8 cellular contexts compared by ENCODE assay signal in genomic region chr16:15649311-15649710, GRCh38. TPM values are rescaled to one million over a fixed set of nuclear protein-coding genes. Genes with fewer than 3 reads are reported as not detected.
DNase-seq lines count a peak whose midpoint lies in the region; ATAC-seq and TF ChIP-seq lines count a peak whose summit lies in the region.
"Not testable (repeated sequence)": the region's sequence is repeated elsewhere in the genome, so short reads cannot be mapped to it uniquely, and the experiment has no call there.

No MANE protein-coding gene starts in this region.

- peak overlapping the region; percentile 54; the same call in 1 of the 2 replicates for H3K27ac ChIP-seq in VCaP
- H3K27ac ChIP-seq in ascending aorta: peak overlapping the region; percentile 44 to 83
- H3K27ac ChIP-seq in esophagus muscularis mucosa (replicated peaks in 1 of 4): peak overlapping the region; percentile 96 to 98 (median 97)
- H3K27ac ChIP-seq in right lobe of liver: peak overlapping the region in 1 of 3 donors; percentile 82
- H3K27ac ChIP-seq in temporal lobe (ENCODE audit: low read depth, low read length): peak overlapping the region; percentile 42

- WGBS in esophagus muscularis mucosa: 72% methylated on average over 17 of the region's 17 CpGs
- 57% methylated on average over 15 of the region's 17 CpGs for WGBS in right lobe of liver (ENCODE audit: insufficient coverage, low coverage, low lambda C conversion rate, missing lambda C conversion rate)

- H3K9me3 ChIP-seq in ascending aorta, esophagus muscularis mucosa, right lobe of liver: not testable (repeated sequence)

- H3K4me3 Mint-ChIP-seq in CD14-positive monocyte (peak overlapping the region; percentile 73 to 76), osteocyte (ENCODE audit: unreplicated experiment) (peak overlapping the region; percentile 73)

- peaks cover 15 to 20% of the 10 kb centered on the region in 2 donors for H3K36me3 Mint-ChIP-seq in CD14-positive monocyte
- H3K36me3 Mint-ChIP-seq in osteocyte (ENCODE audit: unreplicated experiment): not testable (repeated sequence)

- intact Hi-C loops in CD14-positive monocyte (cut with micrococcal nuclease): loop anchor here in 1 of 2 donors (10.0 kb wide), 1 partner anchor 1015 kb away; the partner anchor contains the start of genes BFAR and PARN
- intact Hi-C loops in ascending aorta (cut with DNase I); esophagus muscularis mucosa (cut with DNase I); right lobe of liver (cut with DNase I): not testable (repeated sequence)

- not testable (repeated sequence) for H3K36me3 ChIP-seq in ascending aorta, esophagus muscularis mucosa, right lobe of liver

- H3K4me1 Mint-ChIP-seq in CD14-positive monocyte (peaks cover 24% of the 10 kb centered on the region), osteocyte (ENCODE audit: unreplicated experiment) (peaks cover 31% of the 10 kb centered on the region)

- not testable (repeated sequence) for TF ChIP-seq EP300 in esophagus muscularis mucosa (IDR thresholded peaks at IDR 0.05)

- not testable (repeated sequence) for H3K27me3 ChIP-seq in ascending aorta, esophagus muscularis mucosa, right lobe of liver

- H3K4me3 ChIP-seq in Jurkat, Clone E6-1 (ENCODE audit: low read length): peak overlapping the region; percentile 55
- H3K4me3 ChIP-seq in ascending aorta (peak overlapping the region; percentile 68 to 71), esophagus muscularis mucosa (peak overlapping the region; percentile 83 to 96 (median 88)), right lobe of liver (peak overlapping the region in 2 of 3 donors; percentile 14 to 87)

- H3K9me3 Mint-ChIP-seq in CD14-positive monocyte; osteocyte (ENCODE audit: unreplicated experiment): not testable (repeated sequence)

- TF ChIP-seq POLR2A in esophagus muscularis mucosa (IDR thresholded peaks at IDR 0.05; ENCODE audit: low read depth); right lobe of liver (IDR thresholded peaks at IDR 0.05): not testable (repeated sequence)

- ATAC-seq in right lobe of liver: not testable (repeated sequence)

- H3K4me1 ChIP-seq in ascending aorta, right lobe of liver: not testable (repeated sequence)
- H3K4me1 ChIP-seq in esophagus muscularis mucosa: peaks cover 35 to 48% (median 45%) of the 10 kb centered on the region in 4 donors

- H3K27me3 Mint-ChIP-seq in CD14-positive monocyte (ENCODE audit: low read depth in 3 of 3); osteocyte (ENCODE audit: unreplicated experiment): not testable (repeated sequence)

- not testable (repeated sequence) for TF ChIP-seq CTCF in CD14-positive monocyte (IDR thresholded peaks at IDR 0.05); VCaP (conservative IDR thresholded peaks at IDR 0.05); ascending aorta (IDR thresholded peaks at IDR 0.05); esophagus muscularis mucosa (IDR thresholded peaks at IDR 0.05); right lobe of liver (IDR thresholded peaks at IDR 0.05); osteocyte (IDR thresholded peaks at IDR 0.05)

- DNase-seq in CD14-positive monocyte (ENCODE audit: low spot score); Jurkat, Clone E6-1 (ENCODE audit: low read depth, low spot score); ascending aorta (ENCODE audit: low spot score in 2 of 2); esophagus muscularis mucosa (ENCODE audit: extremely low spot score); right lobe of liver; osteocyte (ENCODE audit: extremely low spot score, unreplicated experiment): not testable (repeated sequence)

- H3K27ac Mint-ChIP-seq in CD14-positive monocyte: peak overlapping the region; percentile 26 to 89 (median 78)
- H3K27ac Mint-ChIP-seq in osteocyte (ENCODE audit: unreplicated experiment): peak overlapping the region; percentile 75

RNA-seq across cellular contexts. Expression of gene NDE1, which starts 0.7 kb away (rescaled TPM):
- polyA plus RNA-seq in CD14-positive monocyte: 10 to 100 TPM; 26.0 to 28.0 TPM
- 66.4 TPM for polyA plus RNA-seq in Jurkat, Clone E6-1 (2012; ENCODE audit: insufficient read depth, insufficient read length)
- total RNA-seq in ascending aorta: 21.9 TPM
- 10 to 100 TPM; 46.1 to 94.9 (median 70.1) TPM for total RNA-seq in esophagus muscularis mucosa
- 10 to 100 TPM in 1 of 6 experiments, 1 to 10 TPM in 5; 3.6 to 10.2 (median 6.9) TPM for total RNA-seq in right lobe of liver
- total RNA-seq in osteocyte: 41.0 and 45.4 TPM in 2 replicates
- total RNA-seq in temporal lobe: 6.4 TPM

RNA-seq across cellular contexts. Expression of gene MARF1, which starts 6.4 kb away (rescaled TPM):
- 1 to 10 TPM; 5.7 to 9.8 TPM for polyA plus RNA-seq in CD14-positive monocyte
- 21.7 TPM for polyA plus RNA-seq in Jurkat, Clone E6-1 (2012; ENCODE audit: insufficient read depth, insufficient read length)
- 16.0 TPM for total RNA-seq in ascending aorta
- total RNA-seq in esophagus muscularis mucosa: 10 to 100 TPM; 36.6 to 57.3 (median 52.0) TPM
- total RNA-seq in right lobe of liver: 10 to 100 TPM; 17.2 to 44.2 (median 31.2) TPM
- 79.7 and 83.0 TPM in 2 replicates for total RNA-seq in osteocyte
- 27.5 TPM for total RNA-seq in temporal lobe
